ENCODE assay signal across 8 cellular contexts in the genomic region with DNA sequence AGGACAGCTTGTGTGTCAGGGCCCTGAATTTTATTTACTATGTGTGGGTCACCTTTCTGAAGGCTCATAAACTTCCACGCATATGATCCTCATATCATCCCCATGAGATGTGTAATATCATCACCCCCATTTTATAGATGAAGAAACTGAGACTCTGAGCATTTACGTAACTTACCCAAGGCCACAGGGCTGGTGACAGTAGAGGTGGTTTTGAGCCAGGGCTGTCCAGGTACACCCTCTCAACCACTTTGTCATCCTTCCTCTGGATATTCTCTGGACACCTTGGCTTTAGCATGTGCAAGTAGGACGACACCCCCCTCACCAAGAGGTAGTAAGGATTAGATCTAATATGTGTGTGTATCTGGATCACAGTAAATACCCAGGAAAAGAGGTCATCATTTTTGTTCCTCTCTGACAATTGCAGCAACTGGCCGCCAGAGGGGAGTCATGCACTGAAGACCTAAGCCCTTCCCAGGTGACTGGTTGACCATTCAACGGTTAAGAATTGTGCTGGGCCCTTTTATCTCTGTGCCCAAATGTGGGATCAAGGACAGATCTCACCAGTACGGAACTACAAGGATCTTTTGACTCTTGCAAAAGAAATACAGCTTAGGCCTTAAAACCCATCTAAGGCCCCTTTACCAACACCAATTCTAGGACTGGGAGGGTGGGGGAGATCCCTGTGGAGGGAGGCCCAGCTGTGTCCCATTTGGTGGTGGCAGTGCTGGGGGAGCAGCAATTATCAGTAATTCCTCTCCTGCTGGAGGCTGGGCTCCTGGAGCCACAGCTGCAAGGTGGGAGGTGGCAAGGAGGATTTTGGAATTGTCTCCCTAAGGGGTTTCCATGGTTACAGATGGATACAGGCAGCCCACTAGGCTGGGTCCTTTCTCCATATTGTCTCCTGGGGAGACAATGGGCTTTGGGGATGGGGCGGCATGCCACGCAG. TPM values are rescaled to one million over a fixed set of nuclear protein-coding genes. Genes with fewer than 3 reads are reported as not detected.
A peak's percentile ranks its signal among the peaks of the same experiment; 100 is the strongest.
DNase-seq lines count a peak whose midpoint lies in the region; ATAC-seq and TF ChIP-seq lines count a peak whose summit lies in the region.

No MANE protein-coding gene starts in this region.

- DNase-seq in BJ (ENCODE audit: low read depth), result no peak
- DNase-seq in NCI-H526 treated with DMSO at 0.1 percent for 48 hours (lab: John Stamatoyannopoulos, UW), result peak; percentile 60
- DNase-seq in activated CD4-positive, alpha-beta memory T cell treated with anti-CD3 and anti-CD28 coated beads, Interleukin-2, amount 10 ng/mL, durations not matched to agents 7 days and 5 days, result peak; percentile 78
- peak; percentile 43 to 64 (median 45) for DNase-seq in effector memory CD4-positive, alpha-beta T cell
- DNase-seq in memory B cell (ENCODE audit: low spot score in 2 of 2), result peak; percentile 66 to 67
- DNase-seq in stimulated activated CD8-positive, alpha-beta memory T cell treated with anti-CD3 and anti-CD28 coated beads, Interleukin-7, amount 100 ng/mL, for 4 hours (ENCODE audit: low read depth in 2 of 2), result peak; percentile 45 to 55

- H3K4me1 Mint-ChIP-seq in activated CD4-positive, alpha-beta memory T cell treated with anti-CD3 and anti-CD28 coated beads, Interleukin-2, amount 10 ng/mL, durations not matched to agents 7 days and 5 days, result peaks cover 9% of the 10 kb centered on the region
- H3K4me1 Mint-ChIP-seq in memory B cell, result peaks cover 21% of the 10 kb centered on the region

- peak; percentile 81 for TF ChIP-seq CTCF in BJ (IDR thresholded peaks at IDR 0.05; ENCODE audit: insufficient read depth, low read depth, low read length)
- TF ChIP-seq CTCF in HEK293 (tag by site-specific recombination; IDR thresholded peaks at IDR 0.05), result peak; percentile 77

- peaks cover 14% of the 10 kb centered on the region for H3K27me3 Mint-ChIP-seq in activated CD4-positive, alpha-beta memory T cell treated with anti-CD3 and anti-CD28 coated beads, Interleukin-2, amount 10 ng/mL, durations not matched to agents 7 days and 5 days
- no peaks in the 10 kb centered on the region for H3K27me3 Mint-ChIP-seq in memory B cell

- H3K4me3 Mint-ChIP-seq in activated CD4-positive, alpha-beta memory T cell treated with anti-CD3 and anti-CD28 coated beads, Interleukin-2, amount 10 ng/mL, durations not matched to agents 7 days and 5 days, result no peak overlapping the region
- H3K4me3 Mint-ChIP-seq in memory B cell, result no peak overlapping the region

- no peaks in the 10 kb centered on the region for H3K4me1 ChIP-seq in HEK293 (ENCODE audit: control insufficient read depth, insufficient read depth, low read length)
- H3K4me1 ChIP-seq in effector memory CD4-positive, alpha-beta T cell (ENCODE audit: control insufficient read depth, insufficient read depth, low read length, poor library complexity, severe bottlenecking), result peaks cover 2% of the 10 kb centered on the region

- H3K4me3 ChIP-seq in BJ (ENCODE audit: low read depth, low read length) (no peak overlapping the region), HEK293 (ENCODE audit: low read depth, low read length) (no peak overlapping the region)
- H3K4me3 ChIP-seq in effector memory CD4-positive, alpha-beta T cell (ENCODE audit: insufficient read depth, low read depth, low read length, poor library complexity, severe bottlenecking), result no peak overlapping the region

- H3K27ac ChIP-seq in HEK293 (ENCODE audit: extremely low read depth, low read depth, low read length), result no peak overlapping the region
- H3K27ac ChIP-seq in effector memory CD4-positive, alpha-beta T cell (ENCODE audit: insufficient read depth, low read length, poor library complexity, severe bottlenecking), result no peak overlapping the region

- no peaks in the 10 kb centered on the region for H3K9me3 Mint-ChIP-seq in activated CD4-positive, alpha-beta memory T cell treated with anti-CD3 and anti-CD28 coated beads, Interleukin-2, amount 10 ng/mL, durations not matched to agents 7 days and 5 days
- no peaks in the 10 kb centered on the region for H3K9me3 Mint-ChIP-seq in memory B cell

- CTCF ChIA-PET in BJ (lab: Yijun Ruan, JAX), result interaction anchor here (0.7 to 23.8 kb wide), 23 partner anchors 10 to 201 kb away, joined by 3 to 644 read pairs (median 5); a partner anchor contains a TSS
- CTCF ChIA-PET in HEK293 (lab: Yijun Ruan, JAX), result interaction anchor here (0.6 to 18.2 kb wide), 30 partner anchors 9 to 499 kb away, joined by 3 to 506 read pairs (median 4); a partner anchor contains a TSS
- CTCF ChIA-PET in activated CD4-positive, alpha-beta memory T cell treated with anti-CD3 and anti-CD28 coated beads, Interleukin-2, amount 10 ng/mL, durations not matched to agents 7 days and 5 days (lab: Charles Lee), result interaction anchor here (0.5 to 18.2 kb wide), 17 partner anchors 9 to 249 kb away, joined by 3 to 545 read pairs (median 6); a partner anchor contains a TSS

- H3K9me3 ChIP-seq in HEK293 (ENCODE audit: control insufficient read depth, insufficient read depth, low read depth, low read length), result no peaks in the 10 kb centered on the region
- no peaks in the 10 kb centered on the region for H3K9me3 ChIP-seq in effector memory CD4-positive, alpha-beta T cell (ENCODE audit: control insufficient read depth, low read length)

- H3K36me3 Mint-ChIP-seq in activated CD4-positive, alpha-beta memory T cell treated with anti-CD3 and anti-CD28 coated beads, Interleukin-2, amount 10 ng/mL, durations not matched to agents 7 days and 5 days (ENCODE audit: low read depth), result no peaks in the 10 kb centered on the region
- no peaks in the 10 kb centered on the region for H3K36me3 Mint-ChIP-seq in memory B cell

- no peak for ATAC-seq in memory B cell (ENCODE audit: low read depth)
- no peak for ATAC-seq in GM21619 (IDR thresholded peaks at IDR 0.05; ENCODE audit: unreplicated experiment)

- H3K36me3 ChIP-seq in BJ (ENCODE audit: control insufficient read depth, insufficient read depth, low read length), result no peaks in the 10 kb centered on the region
- no peaks in the 10 kb centered on the region for H3K36me3 ChIP-seq in HEK293 (ENCODE audit: control insufficient read depth in 2 of 2, insufficient read depth in 1 of 2, low read length in 2 of 2)
- H3K36me3 ChIP-seq in effector memory CD4-positive, alpha-beta T cell (ENCODE audit: control insufficient read depth, insufficient read depth, low read length), result no peaks in the 10 kb centered on the region

- POLR2A ChIA-PET in BJ (lab: Charles Lee), result no interaction called here
- POLR2A ChIA-PET in HEK293 (lab: Yijun Ruan, JAX), result interaction anchor here (0.9 to 2.3 kb wide), 4 partner anchors 14 to 93 kb away, joined by 3 to 11 read pairs (median 6); a partner anchor contains a TSS
- POLR2A ChIA-PET in activated CD4-positive, alpha-beta memory T cell treated with anti-CD3 and anti-CD28 coated beads, Interleukin-2, amount 10 ng/mL, durations not matched to agents 7 days and 5 days (lab: Charles Lee), result interaction anchor here (0.7 to 3.8 kb wide), 5 partner anchors 9 to 92 kb away, joined by 3 to 35 read pairs (median 7); no protein-coding TSS in a partner anchor

- H3K27me3 ChIP-seq in BJ (ENCODE audit: control insufficient read depth, insufficient read depth, low read length), result no peaks in the 10 kb centered on the region
- H3K27me3 ChIP-seq in effector memory CD4-positive, alpha-beta T cell (replicated peaks; ENCODE audit: control insufficient read depth, insufficient read depth, low read length, poor library complexity, severe bottlenecking), result no peaks in the 10 kb centered on the region

- no peak overlapping the region for H3K27ac Mint-ChIP-seq in activated CD4-positive, alpha-beta memory T cell treated with anti-CD3 and anti-CD28 coated beads, Interleukin-2, amount 10 ng/mL, durations not matched to agents 7 days and 5 days
- H3K27ac Mint-ChIP-seq in memory B cell, result peak overlapping the region; percentile 63

TF ChIP-seq in HEK293, 187 proteins besides CTCF, POLR2A, EP300 and RAD21 (continues in another document):
- TF ChIP-seq BCL11B (tag by site-specific recombination; IDR thresholded peaks at IDR 0.05; ENCODE audit: low read depth) (no peak), SP3 (tag by site-specific recombination; IDR thresholded peaks at IDR 0.05) (no peak), ZNF654 (tag by site-specific recombination; IDR thresholded peaks at IDR 0.05; ENCODE audit: low read depth) (peak; percentile 88), ZIC2 (tag by site-specific recombination; IDR thresholded peaks at IDR 0.05) (peak; percentile 48; the same call in 1 of the 2 replicates), ZNF660 (tag by site-specific recombination; IDR thresholded peaks at IDR 0.05) (peak; percentile 100), ZNF335 (tag by site-specific recombination; conservative IDR thresholded peaks at IDR 0.05) (peak; percentile 30), ZNF23 (tag by site-specific recombination; IDR thresholded peaks at IDR 0.05; ENCODE audit: borderline replicate concordance) (no peak), ZBTB7A (tag by site-specific recombination; IDR thresholded peaks at IDR 0.05; ENCODE audit: low read depth) (no peak), ZNF350 (tag by site-specific recombination; IDR thresholded peaks at IDR 0.05) (no peak), ZBTB8A (tag by site-specific recombination; IDR thresholded peaks at IDR 0.05) (peak; percentile 79), GLIS1 (tag by site-specific recombination; IDR thresholded peaks at IDR 0.05) (peak; percentile 78)
- TF ChIP-seq, protein P1, sequence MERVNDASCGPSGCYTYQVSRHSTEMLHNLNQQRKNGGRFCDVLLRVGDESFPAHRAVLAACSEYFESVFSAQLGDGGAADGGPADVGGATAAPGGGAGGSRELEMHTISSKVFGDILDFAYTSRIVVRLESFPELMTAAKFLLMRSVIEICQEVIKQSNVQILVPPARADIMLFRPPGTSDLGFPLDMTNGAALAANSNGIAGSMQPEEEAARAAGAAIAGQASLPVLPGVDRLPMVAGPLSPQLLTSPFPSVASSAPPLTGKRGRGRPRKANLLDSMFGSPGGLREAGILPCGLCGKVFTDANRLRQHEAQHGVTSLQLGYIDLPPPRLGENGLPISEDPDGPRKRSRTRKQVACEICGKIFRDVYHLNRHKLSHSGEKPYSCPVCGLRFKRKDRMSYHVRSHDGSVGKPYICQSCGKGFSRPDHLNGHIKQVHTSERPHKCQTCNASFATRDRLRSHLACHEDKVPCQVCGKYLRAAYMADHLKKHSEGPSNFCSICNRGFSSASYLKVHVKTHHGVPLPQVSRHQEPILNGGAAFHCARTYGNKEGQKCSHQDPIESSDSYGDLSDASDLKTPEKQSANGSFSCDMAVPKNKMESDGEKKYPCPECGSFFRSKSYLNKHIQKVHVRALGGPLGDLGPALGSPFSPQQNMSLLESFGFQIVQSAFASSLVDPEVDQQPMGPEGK (tag by site-specific recombination; IDR thresholded peaks at IDR 0.05), result no peak

RNA-seq across cellular contexts. Expression of a gene that starts 13.7 kb away (rescaled TPM):
- 0.11 TPM in 2 replicates for polyA plus RNA-seq in BJ (2011; rRNA removed)
- polyA minus RNA-seq in BJ (2011; rRNA and poly(A)+ RNA removed), result 0.24 and 0.67 TPM in 2 replicates
- 10 to 100 TPM; 93.4 to 98.9 TPM for total RNA-seq in activated CD4-positive, alpha-beta memory T cell treated with anti-CD3 and anti-CD28 coated beads, Interleukin-2, amount 10 ng/mL, durations not matched to agents 7 days and 5 days

RNA-seq across cellular contexts. Expression of a gene that starts 14.6 kb away (rescaled TPM):
- polyA plus RNA-seq in BJ (2011; rRNA removed), result 230 and 379 TPM in 2 replicates
- 249 and 251 TPM in 2 replicates for polyA minus RNA-seq in BJ (2011; rRNA and poly(A)+ RNA removed)
- 10 to 100 TPM; 14.7 to 14.8 TPM for total RNA-seq in activated CD4-positive, alpha-beta memory T cell treated with anti-CD3 and anti-CD28 coated beads, Interleukin-2, amount 10 ng/mL, durations not matched to agents 7 days and 5 days
